ENCODE assay signal across 10 cellular contexts in genomic region chr6:43077981-43078411, GRCh38. TPM values are rescaled to one million over a fixed set of nuclear protein-coding genes. Genes with fewer than 3 reads are reported as not detected.
DNase-seq lines count a peak whose midpoint lies in the region; ATAC-seq and TF ChIP-seq lines count a peak whose summit lies in the region.
"Had no signal": no experiment of that assay in that cellular context is flagged by ENCODE, and none has a peak within 500 bp of the region (broad histone marks: within the 10 kb centered on the region; RNA-seq: fewer than 3 reads in every experiment).

No MANE protein-coding gene starts in this region.

- peaks cover 12% of the 10 kb centered on the region for H3K36me3 Mint-ChIP-seq in MCF 10A (ENCODE audit: insufficient read depth, unreplicated experiment)

- no peaks in the 10 kb centered on the region for H3K9me3 Mint-ChIP-seq in MCF 10A (ENCODE audit: unreplicated experiment)

- peak overlapping the region; percentile 81 for H3K4me3 Mint-ChIP-seq in MCF 10A (ENCODE audit: unreplicated experiment)

- H3K4me2 ChIP-seq in HCT116 (ENCODE audit: low read length): peak overlapping the region; percentile 82

- no peak overlapping the region for H2AFZ ChIP-seq in HCT116 (ENCODE audit: low read depth, low read length, poor library complexity, severe bottlenecking)

- H3K27me3 ChIP-seq in A673 (replicated peaks; ENCODE audit: insufficient read depth, low read depth, low read length, poor library complexity) (no peaks in the 10 kb centered on the region), HCT116 (ENCODE audit: insufficient read depth, low read length) (no peaks in the 10 kb centered on the region), left lung (peaks cover 0 to 31% of the 10 kb centered on the region in 2 donors)

- TF ChIP-seq CTCF in A673 (conservative IDR thresholded peaks at IDR 0.05; ENCODE audit: low read depth, low read length) (no peak), HCT116 (IDR thresholded peaks at IDR 0.05 in 2 of 3, conservative IDR thresholded peaks at IDR 0.05 in 1 of 3; ENCODE audit: borderline replicate concordance in 1 of 3, insufficient read depth in 1 of 3, low read depth in 2 of 3, low read length in 2 of 3) (no peak), MCF 10A (IDR thresholded peaks at IDR 0.05; ENCODE audit: unreplicated experiment) (no peak), left lung (IDR thresholded peaks at IDR 0.05) (no peak)

- no peaks in the 10 kb centered on the region for H3K9me2 ChIP-seq in HCT116 (ENCODE audit: insufficient read depth)

- no peaks in the 10 kb centered on the region for H3K27me3 Mint-ChIP-seq in MCF 10A (ENCODE audit: insufficient read depth, unreplicated experiment)

- no TSS peak for BruUV-seq in A673 (replicated peaks; lab: Mats Ljungman, UMichigan)
- no TSS peak for BruUV-seq in HCT116 (replicated peaks; lab: Mats Ljungman, UMichigan)
- BruUV-seq in MCF 10A (replicated peaks; lab: Mats Ljungman, UMichigan): no TSS peak

- H3K4me1 Mint-ChIP-seq in MCF 10A (ENCODE audit: insufficient read depth, unreplicated experiment): peaks cover 18% of the 10 kb centered on the region

- H3K27ac ChIP-seq in A673 (ENCODE audit: low read depth, low read length, poor library complexity, severe bottlenecking) (peak overlapping the region; percentile 91), HCT116 (ENCODE audit: low read depth, low read length) (no peak overlapping the region), left lung (peak overlapping the region in 1 of 2 donors; percentile 19)

- CTCF ChIA-PET in A673 (lab: Charles Lee) (no interaction called here), HCT116 (lab: Charles Lee) (interaction anchor here (3.0 kb wide), 1 partner anchor 66 kb away, joined by 10 read pairs; no protein-coding TSS in a partner anchor), MCF 10A (lab: Yijun Ruan, JAX) (interaction anchor here (0.7 to 1.7 kb wide), 5 partner anchors 11 to 108 kb away, joined by 3 to 23 read pairs (median 3); no protein-coding TSS in a partner anchor)

- H3K36me3 ChIP-seq in A673 (ENCODE audit: insufficient read depth, low read length, poor library complexity, severe bottlenecking): no peaks in the 10 kb centered on the region
- H3K36me3 ChIP-seq in HCT116 (ENCODE audit: control insufficient read depth in 1 of 2, insufficient read depth in 2 of 2, low read length in 2 of 2): peaks cover 0 to 2% of the 10 kb centered on the region in 2 experiments; a peak in 2 of 4 replicates
- peaks cover 0 to 8% of the 10 kb centered on the region in 2 donors for H3K36me3 ChIP-seq in left lung

- peaks cover 27% of the 10 kb centered on the region for H3K4me1 ChIP-seq in A673 (ENCODE audit: insufficient read depth, low read length, poor library complexity, severe bottlenecking)
- H3K4me1 ChIP-seq in HCT116 (ENCODE audit: control insufficient read depth in 1 of 2, insufficient read depth in 2 of 2, low read length in 2 of 2): peaks cover 21 to 27% of the 10 kb centered on the region in 2 experiments
- H3K4me1 ChIP-seq in left lung: peaks cover 12 to 19% of the 10 kb centered on the region in 2 donors

- DNase-seq in A673 (ENCODE audit: low spot score): peak; percentile 29
- no peak for DNase-seq in HCT116 (ENCODE audit: low read depth, low spot score)
- DNase-seq in MCF 10A (ENCODE audit: unreplicated experiment): no peak
- no peak for DNase-seq in left lung
- no peak for DNase-seq in NCI-H1436 (lab: John Stamatoyannopoulos, UW)
- DNase-seq in NCI-H524 treated with DMSO at 0.1 percent for 48 hours (lab: John Stamatoyannopoulos, UW): no peak
- no peak for DNase-seq in NCI-H2081 treated with DMSO at 0.1 percent for 48 hours (lab: John Stamatoyannopoulos, UW)

- no peak for TF ChIP-seq RAD21 in HCT116 (IDR thresholded peaks at IDR 0.05; ENCODE audit: low read depth)

- RAD21 ChIA-PET in HCT116 (lab: Charles Lee; ENCODE audit: low non-redundant PET in 1 of 2, low total read pairs in 2 of 2, uncharacterized antibody in 2 of 2, unreplicated experiment in 2 of 2): no interaction called here

- H3K9ac ChIP-seq in HCT116 (ENCODE audit: low read length): peak overlapping the region; percentile 95

- TF ChIP-seq POLR2A in HCT116 (IDR thresholded peaks at IDR 0.05; ENCODE audit: borderline replicate concordance, extremely low read depth, insufficient read depth, insufficient read length): no peak

- H4K20me1 ChIP-seq in HCT116 (ENCODE audit: insufficient read depth): no peaks in the 10 kb centered on the region

- POLR2A ChIA-PET in A673 (lab: Charles Lee; ENCODE audit: low non-redundant PET) (no interaction called here), HCT116 (lab: Charles Lee) (no interaction called here), MCF 10A (lab: Yijun Ruan, JAX) (interaction anchor here (0.7 to 4.4 kb wide), 8 partner anchors 11 to 241 kb away, joined by 3 to 60 read pairs (median 17); partner anchors contain the start of genes KLC4 and MRPL2)

- H3K27ac Mint-ChIP-seq in MCF 10A (ENCODE audit: low read depth, unreplicated experiment): peak overlapping the region; percentile 61
- H3K27ac Mint-ChIP-seq: activated CD4-positive, alpha-beta T cell treated with anti-CD3 and anti-CD28 coated beads for 36 hours had no signal

- intact Hi-C loops in A673 (cut with micrococcal nuclease; ENCODE audit: unreplicated experiment) (no loop called here), HCT116 (cut with micrococcal nuclease) (loop anchor here (5.0 kb wide), 1 partner anchor 44 kb away; no protein-coding TSS in a partner anchor), MCF 10A (cut with micrococcal nuclease) (no loop called here), left lung (cut with DNase I) (loop anchor here in 1 of 2 donors (10.0 kb wide), 1 partner anchor 47 kb away; no protein-coding TSS in a partner anchor)

- H3K79me2 ChIP-seq in HCT116 (ENCODE audit: insufficient read depth, low read length): peaks cover 63% of the 10 kb centered on the region

- H3K4me3 ChIP-seq in A673 (ENCODE audit: low read depth, low read length, poor library complexity, severe bottlenecking) (peak overlapping the region; percentile 98), HCT116 (replicated peaks in 1 of 2; ENCODE audit: low read depth in 1 of 2, low read length in 2 of 2) (peak overlapping the region; percentile 89 to 98; a peak in 3 of 4 replicates), left lung (peak overlapping the region; percentile 63 to 85)
- H3K4me3 ChIP-seq: GM12878 had no signal

- ATAC-seq in HCT116 (no peak), left lung (no peak), GM21619 (IDR thresholded peaks at IDR 0.05; ENCODE audit: unreplicated experiment) (no peak)
- ATAC-seq: activated CD4-positive, alpha-beta T cell treated with anti-CD3 and anti-CD28 coated beads for 36 hours; GM12878 had no signal

- H3K9me3 ChIP-seq in A673 (ENCODE audit: low read depth, low read length, poor library complexity, severe bottlenecking) (no peaks in the 10 kb centered on the region), HCT116 (ENCODE audit: control insufficient read depth in 1 of 2, insufficient read depth in 1 of 2, low read depth in 1 of 2, low read length in 2 of 2) (no peaks in the 10 kb centered on the region), left lung (no peaks in the 10 kb centered on the region)

TF ChIP-seq in HCT116, 20 proteins besides CTCF, POLR2A, EP300 and RAD21 (continues in another document):
- TF ChIP-seq YY1 (IDR thresholded peaks at IDR 0.05; ENCODE audit: extremely low read depth, insufficient replicate concordance, low read depth, low read length) (no peak), JUND (IDR thresholded peaks at IDR 0.05) (no peak), ZNF274 (IDR thresholded peaks at IDR 0.05; ENCODE audit: low read depth, low read length) (no peak), SP1 (IDR thresholded peaks at IDR 0.05; ENCODE audit: low read depth) (no peak), TCF7L2 (IDR thresholded peaks at IDR 0.05; ENCODE audit: borderline replicate concordance, extremely low read depth, insufficient read depth, insufficient read length) (no peak)

RNA-seq across cellular contexts. Expression of gene PTK7, which starts 1.9 kb away (rescaled TPM):
- total RNA-seq in A673 (2021): 84.5 and 95.8 TPM in 2 replicates
- 105 TPM for total RNA-seq in HCT116 (2021; ENCODE audit: unreplicated experiment)
- 101 and 106 TPM in 2 replicates for polyA plus RNA-seq in HCT116 (2012)
- 42.6 and 48.4 TPM in 2 replicates for total RNA-seq in MCF 10A (2022)
- 100 to 1,000 TPM in 1 of 2 donors, 10 to 100 TPM in 1; 89.2 to 179 TPM for total RNA-seq in left lung

RNA-seq across cellular contexts. Expression of gene KLC4, which starts 18.6 kb away (rescaled TPM):
- total RNA-seq in A673 (2021) (21.3 and 35.6 TPM in 2 replicates), HCT116 (2021; ENCODE audit: unreplicated experiment) (16.2 TPM), MCF 10A (2022) (17.5 and 23.4 TPM in 2 replicates), left lung (10 to 100 TPM; 20.2 to 38.8 TPM)
- polyA plus RNA-seq in HCT116 (2012): 14.5 and 17.7 TPM in 2 replicates

RNA-seq across cellular contexts. Expression of gene MRPL2, which starts 18.8 kb away (rescaled TPM):
- total RNA-seq in A673 (2021) (95.8 and 127 TPM in 2 replicates), HCT116 (2021; ENCODE audit: unreplicated experiment) (123 TPM), MCF 10A (2022) (155 and 174 TPM in 2 replicates), left lung (10 to 100 TPM; 35.2 to 43.4 TPM)
- polyA plus RNA-seq in HCT116 (2012): 119 and 136 TPM in 2 replicates

RNA-seq across cellular contexts. Expression of gene CUL7, which starts 24.3 kb away (rescaled TPM):
- 29.4 and 30.7 TPM in 2 replicates for total RNA-seq in A673 (2021)
- total RNA-seq in HCT116 (2021; ENCODE audit: unreplicated experiment): 34.1 TPM
- 26.9 and 33.6 TPM in 2 replicates for polyA plus RNA-seq in HCT116 (2012)
- 22.7 and 31.4 TPM in 2 replicates for total RNA-seq in MCF 10A (2022)
- 10 to 100 TPM; 22.0 to 28.4 TPM for total RNA-seq in left lung

RNA-seq across cellular contexts. Expression of gene RRP36, which starts 56.6 kb away (rescaled TPM):
- total RNA-seq in A673 (2021) (104 and 115 TPM in 2 replicates), HCT116 (2021; ENCODE audit: unreplicated experiment) (63.4 TPM), MCF 10A (2022) (72.8 and 80.4 TPM in 2 replicates), left lung (10 to 100 TPM; 43.3 to 53.5 TPM)
- polyA plus RNA-seq in HCT116 (2012): 34.9 and 47.0 TPM in 2 replicates
